In the genomic region with DNA sequence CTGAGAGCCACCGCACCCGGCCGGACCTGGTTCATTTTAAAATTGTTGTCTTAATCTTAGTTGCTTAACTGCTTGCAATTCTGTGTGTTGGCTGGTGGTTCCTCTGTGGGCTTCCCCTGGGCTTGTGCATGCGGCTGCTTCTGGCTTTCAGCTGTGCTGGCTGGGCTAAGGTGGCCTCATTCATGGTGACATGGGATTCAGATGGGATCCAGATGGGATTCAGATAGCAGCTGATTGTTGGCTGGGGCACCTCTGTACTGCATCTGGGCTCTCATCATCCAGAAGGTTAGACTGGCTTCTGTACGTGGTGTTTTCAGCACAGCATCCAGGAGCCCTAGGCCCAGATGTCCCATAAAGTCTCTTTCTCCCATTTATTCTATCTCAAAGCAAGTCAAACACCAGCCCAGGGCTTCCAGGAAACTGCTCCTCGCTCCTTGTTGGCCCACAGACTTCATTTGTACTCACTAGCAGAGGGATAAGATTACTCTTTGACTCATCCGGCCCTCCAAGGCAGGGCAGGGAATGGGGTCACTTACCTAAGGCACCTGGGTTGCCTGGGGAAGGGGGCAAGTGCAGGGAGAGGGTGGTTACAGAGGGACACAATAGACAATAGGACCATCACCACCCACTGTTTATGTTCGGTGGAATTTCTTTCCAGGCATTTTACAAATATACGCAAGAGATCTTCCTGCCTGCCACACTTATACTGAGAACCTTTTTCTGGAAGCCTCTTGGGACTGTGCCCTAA, we compare ENCODE assay signal across 11 cellular contexts. TPM values are rescaled to one million over a fixed set of nuclear protein-coding genes. Genes with fewer than 3 reads are reported as not detected.
A peak's percentile ranks its signal among the peaks of the same experiment; 100 is the strongest.
DNase-seq lines count a peak whose midpoint lies in the region; ATAC-seq, FAIRE-seq and TF ChIP-seq lines count a peak whose summit lies in the region.
"Had no signal": no experiment of that assay in that cellular context is flagged by ENCODE, and none has a peak within 500 bp of the region (broad histone marks: within the 10 kb centered on the region; RNA-seq: fewer than 3 reads in every experiment).

No MANE protein-coding gene starts in this region.

- peak overlapping the region; percentile 90 for H2BK120ac ChIP-seq in IMR-90 (ENCODE audit: low read depth, low read length)
- H2BK120ac ChIP-seq in H1 (replicated peaks; ENCODE audit: low read depth, low read length), result no peak overlapping the region

- ATAC-seq in IMR-90 (ENCODE audit: low read depth) (no peak), HG03571 (IDR thresholded peaks at IDR 0.05; ENCODE audit: unreplicated experiment) (no peak)

- H3K27me3 ChIP-seq in ACC112 (ENCODE audit: insufficient read depth, low read length) (no peaks in the 10 kb centered on the region), IMR-90 (ENCODE audit: control insufficient read depth, insufficient read depth, low read length) (no peaks in the 10 kb centered on the region), H1 (replicated peaks in 1 of 4; ENCODE audit: control insufficient read depth in 3 of 4, extremely low read depth in 1 of 4, insufficient read depth in 3 of 4, low read length in 3 of 4) (no peaks in the 10 kb centered on the region; a peak in 1 of 7 replicates), muscle layer of duodenum (ENCODE audit: low read depth, low read length) (no peaks in the 10 kb centered on the region)

- 0 out of 2 replicates have a peak overlapping the region, but pooled peaks have one; percentile 41 for H3K23ac ChIP-seq in IMR-90 (ENCODE audit: low read depth, low read length)
- H3K23ac ChIP-seq in H1 (ENCODE audit: insufficient read length), result no peak overlapping the region

- intact Hi-C loops in IMR-90 (cut with micrococcal nuclease), result no loop called here

- in situ Hi-C loops in IMR-90 (cut with MboI; ENCODE audit: low sequenced_read_pairs), result no loop called here

- H2AFZ ChIP-seq in ACC112 (ENCODE audit: low read length, unreplicated experiment), result peak overlapping the region; percentile 28
- H2AFZ ChIP-seq in IMR-90 (replicated peaks; ENCODE audit: low read length, poor library complexity), result peak overlapping the region; percentile 69
- H2AFZ ChIP-seq in H1 (ENCODE audit: low read length), result no peak overlapping the region

- peak overlapping the region; percentile 45 for H4K5ac ChIP-seq in IMR-90 (ENCODE audit: low read depth, low read length)
- H4K5ac ChIP-seq in H1 (ENCODE audit: insufficient read length, low read depth, low read length), result no peak overlapping the region

- H3K9me3 ChIP-seq in IMR-90 (ENCODE audit: control insufficient read depth, insufficient read depth, low read length) (no peaks in the 10 kb centered on the region), H1 (ENCODE audit: insufficient read depth in 2 of 2, low read depth in 1 of 2, low read length in 1 of 2) (no peaks in the 10 kb centered on the region), muscle layer of duodenum (ENCODE audit: control insufficient read depth in 1 of 2, low read length in 2 of 2) (no peaks in the 10 kb centered on the region)
- H3K9me3 ChIP-seq: thoracic aorta had no signal

- H3K4me2 ChIP-seq in IMR-90 (ENCODE audit: low read depth, low read length), result no peak overlapping the region
- H3K4me2 ChIP-seq in H1 (ENCODE audit: insufficient read depth in 1 of 2, low read depth in 2 of 2, low read length in 2 of 2), result no peak overlapping the region

- H3K79me2 ChIP-seq in ACC112 (ENCODE audit: control insufficient read depth, insufficient read depth, low read length, unreplicated experiment), result no peaks in the 10 kb centered on the region
- no peaks in the 10 kb centered on the region for H3K79me2 ChIP-seq in H1 (ENCODE audit: control insufficient read depth in 1 of 2, insufficient read depth in 2 of 2, low read length in 2 of 2)

- no peak for FAIRE-seq in H1 (lab: Jason Lieb, UNC)

- H3K79me1 ChIP-seq in IMR-90 (ENCODE audit: low read depth in 1 of 2, low read length in 2 of 2), result peaks cover 0 to 23% of the 10 kb centered on the region in 2 experiments; a peak in 1 of 4 replicates
- no peaks in the 10 kb centered on the region for H3K79me1 ChIP-seq in H1 (ENCODE audit: low read depth, low read length)

- TF ChIP-seq POLR2A in IMR-90 (IDR thresholded peaks at IDR 0.05; ENCODE audit: low read depth, low read length) (no peak), H1 (IDR thresholded peaks at IDR 0.05; ENCODE audit: control extremely low read depth in 1 of 2, low read depth in 2 of 2, low read length in 2 of 2) (no peak)

- no peaks in the 10 kb centered on the region for H3K36me3 ChIP-seq in ACC112 (ENCODE audit: insufficient read depth, low read length)
- no peaks in the 10 kb centered on the region for H3K36me3 ChIP-seq in IMR-90 (ENCODE audit: control insufficient read depth, insufficient read depth, low read length)
- H3K36me3 ChIP-seq in H1 (ENCODE audit: control insufficient read depth in 2 of 4, insufficient read depth in 4 of 4, low read length in 3 of 4), result no peaks in the 10 kb centered on the region
- H3K36me3 ChIP-seq in muscle layer of duodenum (ENCODE audit: control insufficient read depth in 1 of 2, insufficient read depth in 2 of 2, low read length in 2 of 2), result no peaks in the 10 kb centered on the region
- H3K36me3 ChIP-seq: thoracic aorta had no signal

- H3K23me2 ChIP-seq in H1 (ENCODE audit: low read depth, low read length), result 0 out of 2 replicates have a peak, but pooled peaks cover 6% of the 10 kb centered on the region

- peak overlapping the region; percentile 84 for H4K91ac ChIP-seq in IMR-90 (ENCODE audit: insufficient read depth, low read depth, low read length)
- H4K91ac ChIP-seq in H1 (replicated peaks; ENCODE audit: insufficient read length, low read length), result no peak overlapping the region

- peak overlapping the region; percentile 90 for H3K14ac ChIP-seq in IMR-90 (replicated peaks; ENCODE audit: low read depth, low read length)
- no peak overlapping the region for H3K14ac ChIP-seq in H1 (ENCODE audit: insufficient read length)

- TF ChIP-seq RAD21 in IMR-90 (IDR thresholded peaks at IDR 0.05; ENCODE audit: low read length) (no peak), H1 (IDR thresholded peaks at IDR 0.05 in 1 of 2, conservative IDR thresholded peaks at IDR 0.05 in 1 of 2; ENCODE audit: low read depth in 2 of 2, low read length in 2 of 2) (no peak)

- no CpG with 5 or more reads among the region's 9 CpGs for WGBS in IMR-90 (ENCODE audit: extremely low coverage in 2 of 2, insufficient read length in 1 of 2), 2 experiments
- WGBS in H1 (ENCODE audit: extremely low coverage in 1 of 2, insufficient coverage in 1 of 2, insufficient read length in 1 of 2, insufficient replicate concordance in 2 of 2, low coverage in 1 of 2, low lambda C conversion rate in 2 of 2, missing lambda C conversion rate in 1 of 2), 2 experiments, result 79% methylated on average over 9 of the region's 9 CpGs; no CpG with 5 or more reads in 1 of the 2 experiments

- dilution Hi-C loops in IMR-90 (cut with HindIII; ENCODE audit: low sequenced_read_pairs, unreplicated experiment), result no loop called here

- H2BK15ac ChIP-seq in IMR-90 (ENCODE audit: low read depth, low read length) (peak overlapping the region; percentile 96), H1 (ENCODE audit: low read length) (no peak overlapping the region)

- no TSS peak for BruUV-seq in IMR-90 (replicated peaks; lab: Mats Ljungman, UMichigan)

- peaks cover 14% of the 10 kb centered on the region for H3K4me1 ChIP-seq in ACC112 (ENCODE audit: control insufficient read depth, insufficient read depth, low read length, unreplicated experiment)
- H3K4me1 ChIP-seq in IMR-90 (ENCODE audit: control insufficient read depth, insufficient read depth, low read length), result peaks cover 8% of the 10 kb centered on the region
- peaks cover 4 to 8% (median 5%) of the 10 kb centered on the region in 4 experiments; a peak in 5 of 7 replicates for H3K4me1 ChIP-seq in H1 (replicated peaks in 1 of 4; ENCODE audit: control insufficient read depth in 3 of 4, insufficient read depth in 4 of 4, low read length in 3 of 4)
- peaks cover 0 to 5% of the 10 kb centered on the region in 2 donors for H3K4me1 ChIP-seq in muscle layer of duodenum (ENCODE audit: control insufficient read depth in 1 of 2, insufficient read depth in 2 of 2, low read length in 2 of 2)

- 0 out of 2 replicates have a peak overlapping the region, but pooled peaks have one; percentile 10 for H2BK12ac ChIP-seq in H1 (ENCODE audit: low read depth, low read length)

- no peak for TF ChIP-seq CTCF in IMR-90 (conservative IDR thresholded peaks at IDR 0.05; ENCODE audit: low read depth, low read length)
- TF ChIP-seq CTCF in H1 (IDR thresholded peaks at IDR 0.05; ENCODE audit: control extremely low read depth in 1 of 3, insufficient read depth in 1 of 3, low read depth in 1 of 3, low read length in 3 of 3), result no peak

- H3K18ac ChIP-seq in IMR-90 (ENCODE audit: low read depth, low read length), result peak overlapping the region; percentile 38
- no peak overlapping the region for H3K18ac ChIP-seq in H1 (ENCODE audit: extremely low read depth, low read length)

- no peak overlapping the region for H3K56ac ChIP-seq in IMR-90 (ENCODE audit: extremely low read depth, insufficient read depth, low read length)
- no peak overlapping the region for H3K56ac ChIP-seq in H1 (replicated peaks; ENCODE audit: insufficient read length, low read depth, low read length)

- DNase-seq in IMR-90 (peak; percentile 44), H1 (ENCODE audit: low read depth in 1 of 2, low spot score in 2 of 2) (no peak), NCI-H1048 (lab: John Stamatoyannopoulos, UW) (no peak), occipital lobe (lab: John Stamatoyannopoulos, UW) (no peak), DMS79 treated with DMSO at 0.1 percent for 48 hours (lab: John Stamatoyannopoulos, UW) (no peak)
- DNase-seq: C1 segment of cervical spinal cord, immature natural killer cell had no signal

- peak overlapping the region; percentile 88 for H2BK20ac ChIP-seq in IMR-90 (ENCODE audit: low read depth, low read length)
- H2BK20ac ChIP-seq in H1 (ENCODE audit: low read length), result 0 out of 2 replicates have a peak overlapping the region, but pooled peaks have one; percentile 43

- no peak for TF ChIP-seq EP300 in H1 (IDR thresholded peaks at IDR 0.05; ENCODE audit: borderline replicate concordance in 1 of 2, low read depth in 2 of 2, low read length in 2 of 2)

- peaks cover 16% of the 10 kb centered on the region; the same call in 1 of the 2 replicates for H3K9me1 ChIP-seq in IMR-90 (ENCODE audit: insufficient read depth, low read length)

- peak overlapping the region; percentile 65 for H2BK5ac ChIP-seq in IMR-90 (ENCODE audit: low read depth, low read length, poor library complexity, severe bottlenecking)
- H2BK5ac ChIP-seq in H1 (ENCODE audit: low read depth, low read length), result peak overlapping the region; percentile 55

- H3K4ac ChIP-seq in IMR-90 (ENCODE audit: low read depth, low read length), result peak overlapping the region; percentile 79
- H3K4ac ChIP-seq in H1 (replicated peaks; ENCODE audit: insufficient read length, low read depth, low read length), result no peak overlapping the region

- H3K9ac ChIP-seq in IMR-90 (ENCODE audit: low read depth, low read length), result no peak overlapping the region
- H3K9ac ChIP-seq in H1 (replicated peaks in 1 of 4; ENCODE audit: extremely low read depth in 1 of 4, low read depth in 3 of 4, low read length in 3 of 4), result no peak overlapping the region

- POLR2A ChIA-PET in IMR-90 (lab: Charles Lee; ENCODE audit: unreplicated experiment) (no interaction called here), H1 (lab: Charles Lee; ENCODE audit: partially characterized antibody) (interaction anchor here (2.5 kb wide), 1 partner anchor 42 kb away, joined by 8 read pairs; no protein-coding TSS in a partner anchor)

- CTCF ChIA-PET in IMR-90 (lab: Yijun Ruan, JAX), result interaction anchor here (1.5 kb wide), 1 partner anchor 43 kb away, joined by 3 read pairs; no protein-coding TSS in a partner anchor
- CTCF ChIA-PET in H1 (lab: Charles Lee; ENCODE audit: partially characterized antibody), result interaction anchor here (1.7 to 2.1 kb wide), 2 partner anchors 11 to 29 kb away, joined by 5 to 6 read pairs; no protein-coding TSS in a partner anchor

- H3K4me3 ChIP-seq in ACC112 (ENCODE audit: low read depth, low read length) (no peak overlapping the region; the same call in 1 of the 2 replicates), IMR-90 (ENCODE audit: insufficient read depth, low read depth, low read length) (no peak overlapping the region), H1 (ENCODE audit: extremely low read depth in 1 of 4, insufficient read depth in 2 of 4, low read depth in 3 of 4, low read length in 4 of 4) (no peak overlapping the region), muscle layer of duodenum (ENCODE audit: low read depth in 1 of 2, low read length in 2 of 2) (no peak overlapping the region)
- H3K4me3 ChIP-seq: thoracic aorta had no signal

- H3K27ac ChIP-seq in ACC112 (ENCODE audit: low read depth, low read length), result peak overlapping the region; percentile 49; the same call in 1 of the 2 replicates
- peak overlapping the region; percentile 69 for H3K27ac ChIP-seq in IMR-90 (ENCODE audit: insufficient read depth, low read length)
- H3K27ac ChIP-seq in H1 (ENCODE audit: low read depth, low read length), result no peak overlapping the region
- peak overlapping the region; percentile 33 for H3K27ac ChIP-seq in muscle layer of duodenum (ENCODE audit: low read length)

- H4K8ac ChIP-seq in IMR-90 (ENCODE audit: low read depth in 2 of 2, low read length in 2 of 2) (peak overlapping the region; percentile 41 to 87), H1 (ENCODE audit: extremely low read depth, insufficient read depth, low read length) (no peak overlapping the region)

- no peaks in the 10 kb centered on the region for H4K20me1 ChIP-seq in IMR-90 (ENCODE audit: insufficient read depth, low read length)
- H4K20me1 ChIP-seq in H1 (replicated peaks in 1 of 2; ENCODE audit: control insufficient read depth in 1 of 2, insufficient read depth in 2 of 2, low read length in 2 of 2), result no peaks in the 10 kb centered on the region

- H2AK5ac ChIP-seq in IMR-90 (ENCODE audit: low read depth, low read length), result peak overlapping the region; percentile 83
- no peak overlapping the region for H2AK5ac ChIP-seq in H1 (ENCODE audit: low read depth, low read length)

- peak overlapping the region; percentile 53 for H2AK9ac ChIP-seq in IMR-90 (replicated peaks; ENCODE audit: low read depth, low read length, poor library complexity)

RNA-seq across cellular contexts. Expression of a gene that starts 10.2 kb away (rescaled TPM):
- total RNA-seq in IMR-90 (2012; rRNA removed), result 24.0 and 25.3 TPM in 2 replicates
- 59.9 and 67.6 TPM in 2 replicates for polyA plus RNA-seq in IMR-90 (2012; rRNA removed)
- 26.9 and 58.5 TPM in 2 replicates for polyA plus RNA-seq in IMR-90 (2012; cell fraction: cytosol; rRNA removed)
- polyA plus RNA-seq in IMR-90 (2012; cell fraction: nucleus; rRNA removed; ENCODE audit: low replicate concordance), result 24.5 and 45.9 TPM in 2 replicates
- 28.9 and 33.3 TPM in 2 replicates for total RNA-seq in H1 (2021; fragmentation: NEBNext Ultra II Directional; extraction: Animal tissue kit (Norgen Biotek cat#: 25700))
- polyA plus RNA-seq in H1 (2011; rRNA removed), result 75.9 and 82.7 TPM in 2 replicates
- 32.6 TPM for polyA plus RNA-seq in H1 (2011; cell fraction: cytosol; rRNA removed)
- polyA plus RNA-seq in H1 (2011; cell fraction: nucleus; rRNA removed), result 44.3 TPM
- 23.4 to 37.5 TPM (median 32.2 TPM) in 4 replicates for polyA plus RNA-seq in H1 (2012, experiment 1 of 2)
- 31.5 TPM for polyA plus RNA-seq in H1 (2012, experiment 2 of 2)
- polyA plus RNA-seq in H1 (2013, experiment 1 of 2), result 51.2 TPM
- 59.3 TPM for polyA plus RNA-seq in H1 (2013, experiment 2 of 2)
- polyA minus RNA-seq in H1 (2011; rRNA and poly(A)+ RNA removed), result 63.8 and 102 TPM in 2 replicates
- 37.4 TPM for polyA minus RNA-seq in H1 (2011; cell fraction: cytosol; rRNA and poly(A)+ RNA removed)
- 12.9 TPM for polyA minus RNA-seq in H1 (2011; cell fraction: nucleus; rRNA and poly(A)+ RNA removed)
- 10.0 TPM for total RNA-seq in occipital lobe

RNA-seq across cellular contexts. Expression of a gene that starts 26.9 kb away (rescaled TPM):
- total RNA-seq in IMR-90 (2012; rRNA removed) (3.4 and 6.9 TPM in 2 replicates), occipital lobe (0.78 TPM)
- polyA plus RNA-seq in IMR-90 (2012; rRNA removed) (17.4 and 33.6 TPM in 2 replicates), H1 (2011; rRNA removed) (7.1 and 13.1 TPM in 2 replicates)
- polyA plus RNA-seq in IMR-90 (2012; cell fraction: cytosol; rRNA removed), result 18.5 and 103 TPM in 2 replicates
- polyA plus RNA-seq in IMR-90 (2012; cell fraction: nucleus; rRNA removed; ENCODE audit: low replicate concordance), result 98.3 and 167 TPM in 2 replicates
- total RNA-seq in H1 (2021; fragmentation: NEBNext Ultra II Directional; extraction: Animal tissue kit (Norgen Biotek cat#: 25700)), result 24.1 and 24.5 TPM in 2 replicates
- 16.1 TPM for polyA plus RNA-seq in H1 (2011; cell fraction: cytosol; rRNA removed)
- 10.5 TPM for polyA plus RNA-seq in H1 (2011; cell fraction: nucleus; rRNA removed)
- 6.1 to 8.3 TPM (median 7.2 TPM) in 4 replicates for polyA plus RNA-seq in H1 (2012, experiment 1 of 2)
- 4.8 TPM for polyA plus RNA-seq in H1 (2012, experiment 2 of 2)
- polyA plus RNA-seq in H1 (2013, experiment 1 of 2), result 15.1 TPM
- 15.0 TPM for polyA plus RNA-seq in H1 (2013, experiment 2 of 2)
- polyA minus RNA-seq in H1 (2011; rRNA and poly(A)+ RNA removed), result 1.3 and 1.4 TPM in 2 replicates
- 18.6 TPM for polyA minus RNA-seq in H1 (2011; cell fraction: cytosol; rRNA and poly(A)+ RNA removed)
- 16.1 TPM for polyA minus RNA-seq in H1 (2011; cell fraction: nucleus; rRNA and poly(A)+ RNA removed)

RNA-seq across cellular contexts. Expression of a gene that starts 50.8 kb away (rescaled TPM):
- total RNA-seq in IMR-90 (2012; rRNA removed) (20.1 and 41.4 TPM in 2 replicates), occipital lobe (30.1 TPM)
- polyA plus RNA-seq in IMR-90 (2012; rRNA removed) (128 and 138 TPM in 2 replicates), H1 (2011; rRNA removed) (131 and 141 TPM in 2 replicates)
- polyA plus RNA-seq in IMR-90 (2012; cell fraction: cytosol; rRNA removed), result 46.2 and 74.3 TPM in 2 replicates
- 37.1 and 141 TPM in 2 replicates for polyA plus RNA-seq in IMR-90 (2012; cell fraction: nucleus; rRNA removed; ENCODE audit: low replicate concordance)
- 184 and 185 TPM in 2 replicates for total RNA-seq in H1 (2021; fragmentation: NEBNext Ultra II Directional; extraction: Animal tissue kit (Norgen Biotek cat#: 25700))
- 114 TPM for polyA plus RNA-seq in H1 (2011; cell fraction: cytosol; rRNA removed)
- 64.5 TPM for polyA plus RNA-seq in H1 (2011; cell fraction: nucleus; rRNA removed)
- 130 to 225 TPM (median 146 TPM) in 4 replicates for polyA plus RNA-seq in H1 (2012, experiment 1 of 2)
- polyA plus RNA-seq in H1 (2012, experiment 2 of 2), result 129 TPM
- 239 TPM for polyA plus RNA-seq in H1 (2013, experiment 1 of 2)
- 238 TPM for polyA plus RNA-seq in H1 (2013, experiment 2 of 2)
- polyA minus RNA-seq in H1 (2011; rRNA and poly(A)+ RNA removed), result 96.4 and 107 TPM in 2 replicates
- 47.3 TPM for polyA minus RNA-seq in H1 (2011; cell fraction: cytosol; rRNA and poly(A)+ RNA removed)
- polyA minus RNA-seq in H1 (2011; cell fraction: nucleus; rRNA and poly(A)+ RNA removed), result 89.1 TPM
